In genomic region chr6:79313254-79313653, GRCh38 we compare ENCODE assay signal across 18 cellular contexts.
DNase-seq lines count a peak whose midpoint lies in the region; ATAC-seq lines count a peak whose summit lies in the region.
"Had no signal": no experiment of that assay in that cellular context is flagged by ENCODE, and none has a peak within 500 bp of the region (broad histone marks: within the 10 kb centered on the region; RNA-seq: fewer than 3 reads in every experiment).

No MANE protein-coding gene starts in this region.

- peak overlapping the region; percentile 77 for H3K27ac ChIP-seq in caudate nucleus (ENCODE audit: low read depth, low read length)

- no peak for ATAC-seq in HG03521 (IDR thresholded peaks at IDR 0.05; ENCODE audit: unreplicated experiment)

- peak; percentile 9 for DNase-seq in HT-29 (ENCODE audit: low spot score)
- DNase-seq in NCI-H510A treated with DMSO at 0.1 percent for 48 hours (lab: John Stamatoyannopoulos, UW): peak; percentile 91
- peak in 23 of 61 donors; percentile 6 to 87 (median 19) for DNase-seq in caudate nucleus (lab: John Stamatoyannopoulos, UW)
- DNase-seq in putamen (ENCODE audit: low spot score): peak; percentile 49
- DNase-seq in germinal center (ENCODE audit: low spot score): no peak
- DNase-seq in COR-L47 (lab: John Stamatoyannopoulos, UW): no peak
- DNase-seq: activated CD4-positive, alpha-beta T cell treated with anti-CD3 and anti-CD28 coated beads for 4 hours; activated CD8-positive, alpha-beta memory T cell treated with anti-CD3 and anti-CD28 coated beads, Interleukin-2, amount 50 U/mL, for 4 hours; activated effector memory CD4-positive, alpha-beta T cell treated with anti-CD3 and anti-CD28 coated beads, Interleukin-2, amount 50 U/mL, for 16 hours; AML-193; amygdala; cerebellar nuclear complex; effector CD4-positive, alpha-beta T cell; kidney glomerular epithelial cell; MM.1S; NCI-H187; stimulated activated CD4-positive, alpha-beta T cell treated with anti-CD3 and anti-CD28 coated beads, Interleukin-2, amount 100 ng/mL, for 48 hours had no signal

Comparison
In these comparisons a context has a peak if more than half of its experiments do, and no peak if none do; other contexts are left out.
1. DNase-seq: peak in HT-29 (single experiment), NCI-H510A treated with DMSO at 0.1 percent for 48 hours (single experiment) and putamen (single experiment); none in germinal center (single experiment) and COR-L47 (single experiment).